Comparison of ENCODE assay signal across 1 cellular context in the genomic region with DNA sequence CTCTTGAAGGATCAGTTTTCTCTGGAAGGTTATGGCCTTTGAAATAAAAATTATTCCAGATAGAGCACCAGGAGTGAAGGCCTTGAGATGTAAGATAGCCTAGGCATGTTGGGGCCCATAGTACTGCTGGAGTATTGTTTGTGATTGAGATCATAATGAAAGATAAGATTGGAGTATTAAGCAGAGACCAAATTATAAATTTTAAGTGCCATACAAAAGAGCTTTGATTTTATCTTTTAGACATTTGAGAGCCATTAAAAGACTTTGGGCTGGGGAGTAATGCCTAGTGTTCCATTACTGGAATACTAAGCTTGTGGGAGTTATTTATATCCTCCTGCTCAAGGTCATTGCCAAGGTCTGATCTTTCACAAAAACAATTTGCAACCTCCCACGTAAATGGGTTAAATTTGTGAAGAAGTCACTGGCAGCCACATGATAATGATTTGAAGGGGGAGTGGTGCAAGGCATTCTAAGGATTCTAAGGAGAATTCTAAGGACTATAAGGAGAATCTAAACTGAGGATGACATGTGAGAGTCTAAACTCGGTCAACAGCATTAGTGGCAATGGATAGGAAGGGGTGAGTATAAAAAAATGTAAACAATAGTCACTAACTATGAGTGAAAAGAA.
TF ChIP-seq lines count a peak whose summit lies in the region.

No MANE protein-coding gene starts in this region.

TF ChIP-seq in HepG2, 621 proteins besides CTCF, POLR2A, EP300 and RAD21:
- no peak for TF ChIP-seq ZNF740 (CRISPR knock-in tag; IDR thresholded peaks at IDR 0.05)
- no peak for TF ChIP-seq SNAI1 (CRISPR knock-in tag; IDR thresholded peaks at IDR 0.05; ENCODE audit: borderline replicate concordance)
- TF ChIP-seq, protein P1, sequence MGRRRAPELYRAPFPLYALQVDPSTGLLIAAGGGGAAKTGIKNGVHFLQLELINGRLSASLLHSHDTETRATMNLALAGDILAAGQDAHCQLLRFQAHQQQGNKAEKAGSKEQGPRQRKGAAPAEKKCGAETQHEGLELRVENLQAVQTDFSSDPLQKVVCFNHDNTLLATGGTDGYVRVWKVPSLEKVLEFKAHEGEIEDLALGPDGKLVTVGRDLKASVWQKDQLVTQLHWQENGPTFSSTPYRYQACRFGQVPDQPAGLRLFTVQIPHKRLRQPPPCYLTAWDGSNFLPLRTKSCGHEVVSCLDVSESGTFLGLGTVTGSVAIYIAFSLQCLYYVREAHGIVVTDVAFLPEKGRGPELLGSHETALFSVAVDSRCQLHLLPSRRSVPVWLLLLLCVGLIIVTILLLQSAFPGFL (CRISPR knock-in tag; IDR thresholded peaks at IDR 0.05), result no peak
- TF ChIP-seq RBM22 (optimal IDR thresholded peaks at IDR 0.05; ENCODE audit: low read length), result peak; percentile 25
